Comparison of ENCODE assay signal across 8 cellular contexts in genomic region chr2:130372833-130373807, GRCh38. TPM values are rescaled to one million over a fixed set of nuclear protein-coding genes. Genes with fewer than 3 reads are reported as not detected.
DNase-seq lines count a peak whose midpoint lies in the region; ATAC-seq, FAIRE-seq and TF ChIP-seq lines count a peak whose summit lies in the region.

No MANE protein-coding gene starts in this region.

- H3K27me3 Mint-ChIP-seq in activated T-helper 1 cell treated with anti-CD3 and anti-CD28 coated beads, Interleukin-12 subunit alpha, Interleukin-12 subunit beta, Interleukin-2, Interleukin-4 antibody, amounts not matched to agents 30 ng/mL and 10 ng/mL and 1 ng/mL, durations not matched to agents 14 hours and 24 hours and 36 hours (ENCODE audit: insufficient read depth): peaks cover 4% of the 10 kb centered on the region
- H3K27me3 Mint-ChIP-seq in immature natural killer cell (ENCODE audit: low read depth in 3 of 3): peaks cover 0 to 11% (median 10%) of the 10 kb centered on the region in 3 donors

- no peak for TF ChIP-seq POLR2A in GM12892 (IDR thresholded peaks at IDR 0.05; ENCODE audit: low read depth, low read length)

- peak overlapping the region; percentile 96 for H3K4me3 ChIP-seq in AG09309 (ENCODE audit: control insufficient read depth, low read depth, low read length)

- intact Hi-C loops in activated T-helper 1 cell treated with anti-CD3 and anti-CD28 coated beads, Interleukin-12 subunit alpha, Interleukin-12 subunit beta, Interleukin-2, Interleukin-4 antibody, amounts not matched to agents 30 ng/mL and 10 ng/mL and 1 ng/mL, durations not matched to agents 14 hours and 24 hours and 36 hours (cut with micrococcal nuclease): loop anchor here (1.0 to 10.0 kb wide), 4 partner anchors 18 to 732 kb away; partner anchors contain the start of genes IMP4, PLEKHB2 and SMPD4

- no peak for DNase-seq in AG09309 (ENCODE audit: low read depth)
- peak; percentile 3 for DNase-seq in H4 (ENCODE audit: low spot score)
- DNase-seq in activated T-helper 1 cell treated with anti-CD3 and anti-CD28 coated beads, Interleukin-12 subunit alpha, Interleukin-12 subunit beta, Interleukin-2, Interleukin-4 antibody, amounts not matched to agents 30 ng/mL and 10 ng/mL and 1 ng/mL, durations not matched to agents 14 hours and 24 hours and 36 hours (ENCODE audit: low spot score): no peak
- peak in 1 of 3 donors; percentile 13 for DNase-seq in immature natural killer cell
- DNase-seq in central memory CD4-positive, alpha-beta T cell: no peak
- no peak for DNase-seq in GM12892 (ENCODE audit: insufficient read length)

- no peak for FAIRE-seq in GM12892 (lab: Jason Lieb, UNC)

- no peak for TF ChIP-seq CTCF in AG09309 (IDR thresholded peaks at IDR 0.05; ENCODE audit: control insufficient read depth, insufficient read depth, low read depth, low read length, missing control alignments)

- peaks cover 67% of the 10 kb centered on the region for H3K4me1 Mint-ChIP-seq in activated T-helper 1 cell treated with anti-CD3 and anti-CD28 coated beads, Interleukin-12 subunit alpha, Interleukin-12 subunit beta, Interleukin-2, Interleukin-4 antibody, amounts not matched to agents 30 ng/mL and 10 ng/mL and 1 ng/mL, durations not matched to agents 14 hours and 24 hours and 36 hours (ENCODE audit: low read depth)
- H3K4me1 Mint-ChIP-seq in immature natural killer cell: peaks cover 76 to 81% of the 10 kb centered on the region in 2 donors

- peak overlapping the region; percentile 79 for H3K27ac Mint-ChIP-seq in activated T-helper 1 cell treated with anti-CD3 and anti-CD28 coated beads, Interleukin-12 subunit alpha, Interleukin-12 subunit beta, Interleukin-2, Interleukin-4 antibody, amounts not matched to agents 30 ng/mL and 10 ng/mL and 1 ng/mL, durations not matched to agents 14 hours and 24 hours and 36 hours
- H3K27ac Mint-ChIP-seq in immature natural killer cell: peak overlapping the region; percentile 83 to 99 (median 92)

- peak overlapping the region; percentile 96 for H3K4me3 Mint-ChIP-seq in activated T-helper 1 cell treated with anti-CD3 and anti-CD28 coated beads, Interleukin-12 subunit alpha, Interleukin-12 subunit beta, Interleukin-2, Interleukin-4 antibody, amounts not matched to agents 30 ng/mL and 10 ng/mL and 1 ng/mL, durations not matched to agents 14 hours and 24 hours and 36 hours
- peak overlapping the region; percentile 92 to 98 (median 96) for H3K4me3 Mint-ChIP-seq in immature natural killer cell

- no peak for ATAC-seq in HG03442 (IDR thresholded peaks at IDR 0.05; ENCODE audit: unreplicated experiment)

- peaks cover 53% of the 10 kb centered on the region for H3K36me3 Mint-ChIP-seq in activated T-helper 1 cell treated with anti-CD3 and anti-CD28 coated beads, Interleukin-12 subunit alpha, Interleukin-12 subunit beta, Interleukin-2, Interleukin-4 antibody, amounts not matched to agents 30 ng/mL and 10 ng/mL and 1 ng/mL, durations not matched to agents 14 hours and 24 hours and 36 hours (ENCODE audit: low read depth)
- peaks cover 26 to 29% (median 27%) of the 10 kb centered on the region in 3 donors for H3K36me3 Mint-ChIP-seq in immature natural killer cell

- H3K27ac ChIP-seq in temporal lobe (ENCODE audit: low read depth, low read length): peak overlapping the region; percentile 83

- H3K9me3 Mint-ChIP-seq in activated T-helper 1 cell treated with anti-CD3 and anti-CD28 coated beads, Interleukin-12 subunit alpha, Interleukin-12 subunit beta, Interleukin-2, Interleukin-4 antibody, amounts not matched to agents 30 ng/mL and 10 ng/mL and 1 ng/mL, durations not matched to agents 14 hours and 24 hours and 36 hours: peaks cover 3% of the 10 kb centered on the region
- no peaks in the 10 kb centered on the region for H3K9me3 Mint-ChIP-seq in immature natural killer cell

RNA-seq across cellular contexts. Expression of gene PTPN18, which starts 17.3 kb away (rescaled TPM):
- 14.1 and 15.7 TPM in 2 replicates for total RNA-seq in H4 (2014; rRNA removed; shearing (Covaris generic))
- 66.9 and 68.9 TPM in 2 replicates for total RNA-seq in activated T-helper 1 cell treated with anti-CD3 and anti-CD28 coated beads, Interleukin-12 subunit alpha, Interleukin-12 subunit beta, Interleukin-2, Interleukin-4 antibody, amounts not matched to agents 30 ng/mL and 10 ng/mL and 1 ng/mL, durations not matched to agents 14 hours and 24 hours and 36 hours
- 100 to 1,000 TPM in 1 of 3 donors, 10 to 100 TPM in 2; 89.4 to 190 (median 91.1) TPM for polyA plus RNA-seq in immature natural killer cell
- total RNA-seq in temporal lobe: 16.2 TPM
- polyA plus RNA-seq in GM12892 (2012; ENCODE audit: missing spikeins): 24.9 TPM

RNA-seq across cellular contexts. Expression of gene IMP4, which starts 30.4 kb away (rescaled TPM):
- total RNA-seq in H4 (2014; rRNA removed; shearing (Covaris generic)): 110 and 112 TPM in 2 replicates
- total RNA-seq in activated T-helper 1 cell treated with anti-CD3 and anti-CD28 coated beads, Interleukin-12 subunit alpha, Interleukin-12 subunit beta, Interleukin-2, Interleukin-4 antibody, amounts not matched to agents 30 ng/mL and 10 ng/mL and 1 ng/mL, durations not matched to agents 14 hours and 24 hours and 36 hours: 169 and 184 TPM in 2 replicates
- polyA plus RNA-seq in immature natural killer cell: 100 to 1,000 TPM in 1 of 3 donors, 10 to 100 TPM in 2; 45.3 to 103 (median 84.7) TPM
- total RNA-seq in temporal lobe: 37.1 TPM
- 73.9 TPM for polyA plus RNA-seq in GM12892 (2012; ENCODE audit: missing spikeins)
